8 cellular contexts compared by ENCODE assay signal in genomic region chr4:7070729-7071511, GRCh38. TPM values are rescaled to one million over a fixed set of nuclear protein-coding genes. Genes with fewer than 3 reads are reported as not detected.
A peak's percentile ranks its signal among the peaks of the same experiment; 100 is the strongest.
DNase-seq lines count a peak whose midpoint lies in the region; ATAC-seq and TF ChIP-seq lines count a peak whose summit lies in the region.

No MANE protein-coding gene starts in this region.

- H3K9ac ChIP-seq in IMR-90 (ENCODE audit: low read depth, low read length) (no peak overlapping the region), OCI-LY1 (ENCODE audit: low read length) (no peak overlapping the region)

- peaks cover 16% of the 10 kb centered on the region for H3K79me2 ChIP-seq in OCI-LY1 (ENCODE audit: insufficient read depth, low read length)

- H3K27me3 ChIP-seq in IMR-90 (ENCODE audit: control insufficient read depth, insufficient read depth, low read length) = peaks cover 2% of the 10 kb centered on the region; the same call in 1 of the 2 replicates
- no peaks in the 10 kb centered on the region for H3K27me3 ChIP-seq in OCI-LY1 (ENCODE audit: insufficient read depth, low read length)

- intact Hi-C loops in IMR-90 (cut with micrococcal nuclease) = loop anchor here (1.0 kb wide), 3 partner anchors 97 to 351 kb away; no protein-coding TSS in a partner anchor

- no peak overlapping the region for H3K56ac ChIP-seq in IMR-90 (ENCODE audit: extremely low read depth, insufficient read depth, low read length)

- H4K8ac ChIP-seq in IMR-90 (ENCODE audit: low read depth in 2 of 2, low read length in 2 of 2) = no peak overlapping the region; a peak in 1 of 4 replicates

- peak; percentile 19 for ATAC-seq in IMR-90 (ENCODE audit: low read depth)
- peak; percentile 49 for ATAC-seq in esophagus mucosa
- ATAC-seq in naive thymus-derived CD8-positive, alpha-beta T cell = peak; percentile 22 to 27
- ATAC-seq in stimulated activated memory B cell treated with anti-CD40 and anti-IgM and Interleukin-4, amounts not matched to agents 10 μg/mL and 1 μg/mL and 100 μg/mL, for 72 hours = peak; percentile 60

- no peak overlapping the region for H4K91ac ChIP-seq in IMR-90 (ENCODE audit: insufficient read depth, low read depth, low read length)

- H4K5ac ChIP-seq in IMR-90 (ENCODE audit: low read depth, low read length) = no peak overlapping the region

- peaks cover 12% of the 10 kb centered on the region for H4K20me1 ChIP-seq in IMR-90 (ENCODE audit: insufficient read depth, low read length)
- H4K20me1 ChIP-seq in OCI-LY1 (ENCODE audit: insufficient read depth, low read length) = no peaks in the 10 kb centered on the region

- no peak overlapping the region for H2BK120ac ChIP-seq in IMR-90 (ENCODE audit: low read depth, low read length)

- POLR2A ChIA-PET in IMR-90 (lab: Charles Lee; ENCODE audit: unreplicated experiment) = no interaction called here
- POLR2A ChIA-PET in naive thymus-derived CD8-positive, alpha-beta T cell (lab: Charles Lee) = interaction anchor here (0.9 to 8.6 kb wide), 7 partner anchors 28 to 398 kb away, joined by 3 to 172 read pairs (median 4); partner anchors contain the start of gene TADA2B

- WGBS in IMR-90 (ENCODE audit: extremely low coverage in 2 of 2, insufficient read length in 1 of 2), 2 experiments = 40% methylated on average over 14 of the region's 23 CpGs; no CpG with 5 or more reads in 1 of the 2 experiments

- peak overlapping the region; percentile 9 to 80 (median 51) for H3K27ac Mint-ChIP-seq in naive thymus-derived CD8-positive, alpha-beta T cell
- no peak overlapping the region for H3K27ac Mint-ChIP-seq in stimulated activated memory B cell treated with anti-CD40 and anti-IgM and Interleukin-4, amounts not matched to agents 10 μg/mL and 1 μg/mL and 100 μg/mL, for 72 hours

- H3K4ac ChIP-seq in IMR-90 (ENCODE audit: low read depth, low read length) = no peak overlapping the region

- H3K9me3 Mint-ChIP-seq in naive thymus-derived CD8-positive, alpha-beta T cell = no peaks in the 10 kb centered on the region
- H3K9me3 Mint-ChIP-seq in stimulated activated memory B cell treated with anti-CD40 and anti-IgM and Interleukin-4, amounts not matched to agents 10 μg/mL and 1 μg/mL and 100 μg/mL, for 72 hours = no peaks in the 10 kb centered on the region

- H2BK5ac ChIP-seq in IMR-90 (ENCODE audit: low read depth, low read length, poor library complexity, severe bottlenecking) = no peak overlapping the region

- H3K4me3 ChIP-seq in IMR-90 (ENCODE audit: insufficient read depth, low read depth, low read length) = no peak overlapping the region
- no peak overlapping the region for H3K4me3 ChIP-seq in OCI-LY1 (ENCODE audit: low read depth, low read length, poor library complexity, severe bottlenecking)

- no peak overlapping the region for H3K4me2 ChIP-seq in IMR-90 (ENCODE audit: low read depth, low read length)
- no peak overlapping the region for H3K4me2 ChIP-seq in OCI-LY1 (ENCODE audit: low read length)

- no peaks in the 10 kb centered on the region for H3K9me2 ChIP-seq in OCI-LY1 (ENCODE audit: low read depth, low read length)

- H3K9me1 ChIP-seq in IMR-90 (ENCODE audit: insufficient read depth, low read length) = peaks cover 3% of the 10 kb centered on the region; the same call in 1 of the 2 replicates

- no TSS peak for BruUV-seq in IMR-90 (replicated peaks; lab: Mats Ljungman, UMichigan)

- in situ Hi-C loops in IMR-90 (cut with MboI; ENCODE audit: low sequenced_read_pairs) = loop anchor here (5.0 kb wide), 1 partner anchor 349 kb away; no protein-coding TSS in a partner anchor

- H3K23ac ChIP-seq in IMR-90 (ENCODE audit: low read depth, low read length) = no peak overlapping the region

- H3K4me3 Mint-ChIP-seq in naive thymus-derived CD8-positive, alpha-beta T cell = peak overlapping the region; percentile 9 to 83 (median 60)
- H3K4me3 Mint-ChIP-seq in stimulated activated memory B cell treated with anti-CD40 and anti-IgM and Interleukin-4, amounts not matched to agents 10 μg/mL and 1 μg/mL and 100 μg/mL, for 72 hours = no peak overlapping the region

- H3K36me3 ChIP-seq in IMR-90 (ENCODE audit: control insufficient read depth, insufficient read depth, low read length) = no peaks in the 10 kb centered on the region
- peaks cover 6% of the 10 kb centered on the region; the same call in 1 of the 2 replicates for H3K36me3 ChIP-seq in OCI-LY1 (ENCODE audit: insufficient read depth, low read length)

- H2AK5ac ChIP-seq in IMR-90 (ENCODE audit: low read depth, low read length) = no peak overlapping the region

- H3F3A ChIP-seq in OCI-LY1 (ENCODE audit: insufficient read depth, low read length) = no peaks in the 10 kb centered on the region

- H3K27ac ChIP-seq in C4-2B = no peak overlapping the region
- H3K27ac ChIP-seq in IMR-90 (ENCODE audit: insufficient read depth, low read length) = no peak overlapping the region
- H3K27ac ChIP-seq in OCI-LY1 (ENCODE audit: low read depth, low read length, poor library complexity, severe bottlenecking) = no peak overlapping the region

- peak; percentile 69 for DNase-seq in GM19238 (ENCODE audit: insufficient read length, low spot score)
- DNase-seq in IMR-90 = peak; percentile 54
- peak; percentile 86 for DNase-seq in activated T-cell treated with anti-CD3 and anti-CD28 coated beads for 1 hour (ENCODE audit: low read depth)
- peak; percentile 75 to 91 (median 86) for DNase-seq in naive thymus-derived CD8-positive, alpha-beta T cell

- TF ChIP-seq RAD21 in IMR-90 (IDR thresholded peaks at IDR 0.05; ENCODE audit: low read length) = peak; percentile 84

- CTCF ChIA-PET in IMR-90 (lab: Yijun Ruan, JAX) = interaction anchor here (0.8 to 1.3 kb wide), 6 partner anchors 9 to 356 kb away, joined by 3 to 5 read pairs (median 4); no protein-coding TSS in a partner anchor

- H3K4me1 ChIP-seq in IMR-90 (ENCODE audit: control insufficient read depth, insufficient read depth, low read length) (peaks cover 9% of the 10 kb centered on the region; the same call in 1 of the 2 replicates), OCI-LY1 (ENCODE audit: insufficient read depth, low read length, severe bottlenecking) (peaks cover 20% of the 10 kb centered on the region)

- H3K27me3 Mint-ChIP-seq in naive thymus-derived CD8-positive, alpha-beta T cell = peaks cover 0 to 4% (median 0%) of the 10 kb centered on the region in 5 donors
- H3K27me3 Mint-ChIP-seq in stimulated activated memory B cell treated with anti-CD40 and anti-IgM and Interleukin-4, amounts not matched to agents 10 μg/mL and 1 μg/mL and 100 μg/mL, for 72 hours = peaks cover 8% of the 10 kb centered on the region

- H3K4me1 Mint-ChIP-seq in naive thymus-derived CD8-positive, alpha-beta T cell = peaks cover 15 to 39% (median 34%) of the 10 kb centered on the region in 4 donors
- peaks cover 24% of the 10 kb centered on the region for H3K4me1 Mint-ChIP-seq in stimulated activated memory B cell treated with anti-CD40 and anti-IgM and Interleukin-4, amounts not matched to agents 10 μg/mL and 1 μg/mL and 100 μg/mL, for 72 hours

- no peak overlapping the region for H2BK15ac ChIP-seq in IMR-90 (ENCODE audit: low read depth, low read length)

- H2AK9ac ChIP-seq in IMR-90 (replicated peaks; ENCODE audit: low read depth, low read length, poor library complexity) = no peak overlapping the region

- H3K18ac ChIP-seq in IMR-90 (ENCODE audit: low read depth, low read length) = no peak overlapping the region

- H2AFZ ChIP-seq in IMR-90 (replicated peaks; ENCODE audit: low read length, poor library complexity) (peak overlapping the region; percentile 75), OCI-LY1 (ENCODE audit: low read length) (no peak overlapping the region)

- TF ChIP-seq CTCF in C4-2B (conservative IDR thresholded peaks at IDR 0.05) (peak; percentile 95), IMR-90 (conservative IDR thresholded peaks at IDR 0.05; ENCODE audit: low read depth, low read length) (peak; percentile 88), OCI-LY1 (IDR thresholded peaks at IDR 0.05; ENCODE audit: low read length) (peak; percentile 77)

- TF ChIP-seq POLR2A in IMR-90 (IDR thresholded peaks at IDR 0.05; ENCODE audit: low read depth, low read length) = no peak

- no peaks in the 10 kb centered on the region for H3K36me3 Mint-ChIP-seq in naive thymus-derived CD8-positive, alpha-beta T cell
- no peaks in the 10 kb centered on the region for H3K36me3 Mint-ChIP-seq in stimulated activated memory B cell treated with anti-CD40 and anti-IgM and Interleukin-4, amounts not matched to agents 10 μg/mL and 1 μg/mL and 100 μg/mL, for 72 hours

- no peaks in the 10 kb centered on the region for H3K9me3 ChIP-seq in IMR-90 (ENCODE audit: control insufficient read depth, insufficient read depth, low read length)
- no peaks in the 10 kb centered on the region for H3K9me3 ChIP-seq in OCI-LY1 (ENCODE audit: low read length)

- peaks cover 6 to 19% of the 10 kb centered on the region in 2 experiments; a peak in 3 of 4 replicates for H3K79me1 ChIP-seq in IMR-90 (ENCODE audit: low read depth in 1 of 2, low read length in 2 of 2)

- dilution Hi-C loops in IMR-90 (cut with HindIII; ENCODE audit: low sequenced_read_pairs, unreplicated experiment) = no loop called here

- H2BK20ac ChIP-seq in IMR-90 (ENCODE audit: low read depth, low read length) = no peak overlapping the region

- no peak overlapping the region for H3K14ac ChIP-seq in IMR-90 (replicated peaks; ENCODE audit: low read depth, low read length)

TF ChIP-seq in IMR-90, 13 proteins besides CTCF, POLR2A, EP300 and RAD21:
- TF ChIP-seq RCOR1 (IDR thresholded peaks at IDR 0.05; ENCODE audit: insufficient replicate concordance, low read length) = no peak
- no peak for TF ChIP-seq RFX5 (IDR thresholded peaks at IDR 0.05; ENCODE audit: low read depth, low read length)
- peak; percentile 85 for TF ChIP-seq SMC3 (IDR thresholded peaks at IDR 0.05; ENCODE audit: low read depth, low read length)
- no peak for TF ChIP-seq CEBPB (IDR thresholded peaks at IDR 0.05; ENCODE audit: low read depth, low read length)
- no peak for TF ChIP-seq BHLHE40 (IDR thresholded peaks at IDR 0.05; ENCODE audit: low read depth, low read length)
- TF ChIP-seq CHD1 (IDR thresholded peaks at IDR 0.05; ENCODE audit: low read depth, low read length) = no peak

RNA-seq across cellular contexts. Expression of gene GRPEL1, which starts 3.1 kb away (rescaled TPM):
- total RNA-seq in IMR-90 (2012; rRNA removed) = 33.0 and 48.6 TPM in 2 replicates
- 32.0 and 33.9 TPM in 2 replicates for polyA plus RNA-seq in IMR-90 (2012; rRNA removed)
- polyA plus RNA-seq in IMR-90 (2012; cell fraction: cytosol; rRNA removed) = 9.0 and 14.6 TPM in 2 replicates
- polyA plus RNA-seq in IMR-90 (2012; cell fraction: nucleus; rRNA removed; ENCODE audit: low replicate concordance) = 5.0 and 19.1 TPM in 2 replicates
- total RNA-seq in esophagus mucosa = 34.0 TPM
- 10 to 100 TPM; 37.8 to 39.7 TPM for total RNA-seq in naive thymus-derived CD8-positive, alpha-beta T cell
- 10 to 100 TPM; 31.4 to 47.6 (median 36.3) TPM for polyA plus RNA-seq in naive thymus-derived CD8-positive, alpha-beta T cell

RNA-seq across cellular contexts. Expression of gene TADA2B, which starts 27.7 kb away (rescaled TPM):
- total RNA-seq in IMR-90 (2012; rRNA removed) (6.1 and 8.1 TPM in 2 replicates), esophagus mucosa (12.5 TPM)
- polyA plus RNA-seq in IMR-90 (2012; rRNA removed) = 8.1 and 8.6 TPM in 2 replicates
- polyA plus RNA-seq in IMR-90 (2012; cell fraction: cytosol; rRNA removed) = 5.2 and 6.9 TPM in 2 replicates
- 5.7 and 6.6 TPM in 2 replicates for polyA plus RNA-seq in IMR-90 (2012; cell fraction: nucleus; rRNA removed; ENCODE audit: low replicate concordance)
- total RNA-seq in naive thymus-derived CD8-positive, alpha-beta T cell = 10 to 100 TPM; 50.5 to 55.2 TPM
- 1 to 10 TPM; 2.6 to 4.8 (median 4.5) TPM for polyA plus RNA-seq in naive thymus-derived CD8-positive, alpha-beta T cell
